ENCODE assay signal across 17 cellular contexts in the genomic region with DNA sequence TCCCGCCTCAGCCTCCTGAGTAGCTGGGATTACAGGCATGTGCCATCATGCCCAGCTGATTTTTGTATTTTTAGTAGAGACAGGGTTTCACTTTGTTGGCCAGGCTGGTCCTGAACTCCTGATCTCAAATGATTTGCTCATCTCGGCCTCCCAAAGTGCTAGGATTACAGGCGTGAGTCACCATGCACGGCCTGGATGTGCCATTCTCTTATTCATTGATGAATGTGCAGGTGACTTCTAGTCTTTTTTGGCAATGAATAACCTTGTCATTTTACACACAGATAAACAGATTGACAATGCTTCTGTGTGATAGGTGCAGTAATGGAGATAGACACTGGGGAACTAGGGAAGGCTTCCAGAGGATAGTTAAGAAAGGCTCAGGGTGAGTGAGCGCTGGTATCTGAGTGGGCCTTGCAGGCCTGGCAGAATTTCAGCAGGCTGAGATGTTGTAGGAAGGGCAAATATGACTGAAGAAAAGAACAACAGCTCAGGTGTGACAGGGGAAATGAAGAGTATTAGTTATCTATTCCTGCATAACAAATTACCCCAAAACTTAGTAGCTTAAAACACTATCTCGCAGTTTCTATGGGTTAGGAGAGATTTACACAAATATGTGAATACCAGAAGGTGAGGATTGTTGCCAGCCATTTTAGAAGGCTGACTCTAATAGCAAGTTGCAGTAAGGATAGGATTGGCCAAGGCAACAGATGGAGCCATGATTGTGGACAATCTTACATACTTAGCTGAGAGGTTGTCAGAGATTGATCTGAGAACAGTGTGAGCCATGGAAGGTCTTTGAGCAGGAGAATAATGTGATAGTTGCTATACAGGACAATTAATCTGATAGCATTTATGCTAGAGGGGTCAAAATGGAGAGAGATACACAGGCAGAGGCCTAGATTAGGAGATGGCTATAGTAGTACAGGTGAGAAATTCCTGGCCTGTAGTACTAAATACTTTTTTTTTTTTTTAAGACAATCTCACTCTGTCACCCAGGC. TPM values are rescaled to one million over a fixed set of nuclear protein-coding genes. Genes with fewer than 3 reads are reported as not detected.
DNase-seq lines count a peak whose midpoint lies in the region; ATAC-seq and TF ChIP-seq lines count a peak whose summit lies in the region.
"Had no signal": no experiment of that assay in that cellular context is flagged by ENCODE, and none has a peak within 500 bp of the region (broad histone marks: within the 10 kb centered on the region; RNA-seq: fewer than 3 reads in every experiment).

No MANE protein-coding gene starts in this region.

- H2BK120ac ChIP-seq in mesenchymal stem cell (ENCODE audit: low read depth, low read length) = no peak overlapping the region

- H3K4me1 ChIP-seq in CD4-positive, CD25-positive, alpha-beta regulatory T cell (ENCODE audit: control insufficient read depth, insufficient read depth, low read length, poor library complexity, severe bottlenecking) = peaks cover 32% of the 10 kb centered on the region
- H3K4me1 ChIP-seq in CD8-positive, alpha-beta memory T cell (ENCODE audit: insufficient read depth, low read length) = peaks cover 46% of the 10 kb centered on the region
- peaks cover 31% of the 10 kb centered on the region for H3K4me1 ChIP-seq in mesenchymal stem cell (ENCODE audit: control insufficient read depth, insufficient read depth, low read depth, low read length)
- peaks cover 3 to 31% (median 18%) of the 10 kb centered on the region in 4 donors for H3K4me1 ChIP-seq in transverse colon

- H2BK5ac ChIP-seq in mesenchymal stem cell (ENCODE audit: low read depth, low read length, poor library complexity, severe bottlenecking) = no peak overlapping the region

- no peak overlapping the region for H3K9ac ChIP-seq in mesenchymal stem cell (ENCODE audit: low read length)
- H3K9ac ChIP-seq: BLaER1 had no signal

- H4K8ac ChIP-seq in mesenchymal stem cell (ENCODE audit: low read length) = no peak overlapping the region

- H2AFZ ChIP-seq in mesenchymal stem cell (ENCODE audit: low read depth, low read length) = no peak overlapping the region
- H2AFZ ChIP-seq: GM23338 had no signal

- no peaks in the 10 kb centered on the region for H3K27me3 Mint-ChIP-seq in CD4-positive, CD25-positive, alpha-beta regulatory T cell
- H3K27me3 Mint-ChIP-seq in CD8-positive, alpha-beta memory T cell = no peaks in the 10 kb centered on the region
- H3K27me3 Mint-ChIP-seq in activated T-helper 17 cell treated with anti-CD3 and anti-CD28 coated beads, Interleukin-2, amount 50 U/mL, for 72 hours = no peaks in the 10 kb centered on the region

- in situ Hi-C loops in transverse colon (cut with MboI; ENCODE audit: low pct_ligation_motif_present in 1 of 4, low pct_unique_long_range_greater_than_20kb in 1 of 4, low sequenced_read_pairs in 3 of 4) = no loop called here

- no peaks in the 10 kb centered on the region for H3K9me3 ChIP-seq in CD4-positive, CD25-positive, alpha-beta regulatory T cell (ENCODE audit: control insufficient read depth in 2 of 2, low read length in 2 of 2)
- H3K9me3 ChIP-seq in CD8-positive, alpha-beta memory T cell (ENCODE audit: low read length) = no peaks in the 10 kb centered on the region
- no peaks in the 10 kb centered on the region for H3K9me3 ChIP-seq in mesenchymal stem cell (ENCODE audit: control insufficient read depth, low read length)
- H3K9me3 ChIP-seq in transverse colon = no peaks in the 10 kb centered on the region
- H3K9me3 ChIP-seq: BLaER1 had no signal

- H3K14ac ChIP-seq in mesenchymal stem cell (ENCODE audit: low read length in 2 of 2) = no peak overlapping the region

- no peaks in the 10 kb centered on the region for H3K9me3 Mint-ChIP-seq in CD4-positive, CD25-positive, alpha-beta regulatory T cell
- no peaks in the 10 kb centered on the region for H3K9me3 Mint-ChIP-seq in CD8-positive, alpha-beta memory T cell
- no peaks in the 10 kb centered on the region for H3K9me3 Mint-ChIP-seq in activated T-helper 17 cell treated with anti-CD3 and anti-CD28 coated beads, Interleukin-2, amount 50 U/mL, for 72 hours
- H3K9me3 Mint-ChIP-seq: GM23338 had no signal

- POLR2A ChIA-PET in CD8-positive, alpha-beta memory T cell (lab: Charles Lee) = interaction anchor here (1.6 kb wide), 1 partner anchor 17 kb away, joined by 5 read pairs; no protein-coding TSS in a partner anchor

- intact Hi-C loops in transverse colon (cut with DNase I; ENCODE audit: low total_unique reads) = no loop called here

- no peaks in the 10 kb centered on the region for H3K27me3 ChIP-seq in CD4-positive, CD25-positive, alpha-beta regulatory T cell (ENCODE audit: control insufficient read depth, insufficient read depth, low read length)
- H3K27me3 ChIP-seq in CD8-positive, alpha-beta memory T cell (ENCODE audit: insufficient read depth, low read length, poor library complexity, severe bottlenecking) = no peaks in the 10 kb centered on the region
- H3K27me3 ChIP-seq in mesenchymal stem cell (ENCODE audit: control insufficient read depth in 1 of 2, insufficient read depth in 1 of 2, low read length in 2 of 2) = no peaks in the 10 kb centered on the region
- H3K27me3 ChIP-seq in transverse colon = no peaks in the 10 kb centered on the region
- H3K27me3 ChIP-seq: BLaER1 had no signal

- H3K27ac Mint-ChIP-seq in CD4-positive, CD25-positive, alpha-beta regulatory T cell = peak overlapping the region; percentile 18 to 93 (median 44)
- H3K27ac Mint-ChIP-seq in CD8-positive, alpha-beta memory T cell = peak overlapping the region in 7 of 8 donors; percentile 15 to 76 (median 51)
- peak overlapping the region; percentile 48 for H3K27ac Mint-ChIP-seq in activated T-helper 17 cell treated with anti-CD3 and anti-CD28 coated beads, Interleukin-2, amount 50 U/mL, for 72 hours
- H3K27ac Mint-ChIP-seq: GM23338 had no signal

- TF ChIP-seq POLR2A in transverse colon (IDR thresholded peaks at IDR 0.05) = no peak

- H2BK15ac ChIP-seq in mesenchymal stem cell (ENCODE audit: low read depth, poor library complexity, severe bottlenecking) = peak overlapping the region; percentile 30

- CTCF ChIA-PET in CD8-positive, alpha-beta memory T cell (lab: Charles Lee) = interaction anchor here (0.8 kb wide), 1 partner anchor 71 kb away, joined by 3 read pairs; no protein-coding TSS in a partner anchor

- H3K23ac ChIP-seq in mesenchymal stem cell (ENCODE audit: low read length in 2 of 2) = no peak overlapping the region

- peaks cover 22% of the 10 kb centered on the region for H3K79me1 ChIP-seq in mesenchymal stem cell (replicated peaks; ENCODE audit: low read length, poor library complexity, severe bottlenecking)

- H3K27ac ChIP-seq in CD4-positive, CD25-positive, alpha-beta regulatory T cell (ENCODE audit: insufficient read depth, low read length, poor library complexity, severe bottlenecking) = no peak overlapping the region
- H3K27ac ChIP-seq in CD8-positive, alpha-beta memory T cell (ENCODE audit: low read depth, low read length) = no peak overlapping the region
- H3K27ac ChIP-seq in mesenchymal stem cell (ENCODE audit: low read length, poor library complexity, severe bottlenecking) = no peak overlapping the region
- H3K27ac ChIP-seq in transverse colon = no peak overlapping the region
- H3K27ac ChIP-seq: BLaER1 had no signal

- TF ChIP-seq EP300 in transverse colon (IDR thresholded peaks at IDR 0.05; ENCODE audit: low read depth) = no peak

- H3K4me3 ChIP-seq in CD4-positive, CD25-positive, alpha-beta regulatory T cell (ENCODE audit: low read depth, low read length) = no peak overlapping the region
- no peak overlapping the region for H3K4me3 ChIP-seq in CD8-positive, alpha-beta memory T cell (ENCODE audit: low read length)
- H3K4me3 ChIP-seq in mesenchymal stem cell (ENCODE audit: insufficient read depth in 1 of 2, low read depth in 1 of 2, low read length in 2 of 2) (no peak overlapping the region), transverse colon (no peak overlapping the region)
- H3K4me3 ChIP-seq: BLaER1, GM23338, lung had no signal

- no peak for DNase-seq in CD4-positive, CD25-positive, alpha-beta regulatory T cell
- DNase-seq in CD8-positive, alpha-beta memory T cell = no peak
- DNase-seq in mesenchymal stem cell (no peak), COR-L47 (lab: John Stamatoyannopoulos, UW) (no peak), NCI-H1048 (lab: John Stamatoyannopoulos, UW) (no peak), transverse colon (no peak)
- DNase-seq: activated gamma-delta T cell; central memory CD4-positive, alpha-beta T cell; DMS79 treated with DMSO at 0.1 percent for 48 hours; foreskin melanocyte; MV-4-11; NCI-H774; stimulated activated naive CD4-positive, alpha-beta T cell treated with Interleukin-2 at 50 U/mL for 16 hours had no signal

- peaks cover 3% of the 10 kb centered on the region for H3K36me3 ChIP-seq in CD4-positive, CD25-positive, alpha-beta regulatory T cell (ENCODE audit: control insufficient read depth, insufficient read depth, low read length)
- H3K36me3 ChIP-seq in CD8-positive, alpha-beta memory T cell (ENCODE audit: insufficient read depth, low read length) = no peaks in the 10 kb centered on the region
- no peaks in the 10 kb centered on the region for H3K36me3 ChIP-seq in mesenchymal stem cell (ENCODE audit: control insufficient read depth in 1 of 2, insufficient read depth in 2 of 2, low read depth in 1 of 2, low read length in 2 of 2)
- no peaks in the 10 kb centered on the region for H3K36me3 ChIP-seq in transverse colon

- no peak overlapping the region for H4K91ac ChIP-seq in mesenchymal stem cell (ENCODE audit: low read length)

- peak overlapping the region in 1 of 2 experiments; percentile 57 for H2BK12ac ChIP-seq in mesenchymal stem cell (ENCODE audit: low read length in 2 of 2)

- H3K4me2 ChIP-seq in mesenchymal stem cell (ENCODE audit: low read length, poor library complexity, severe bottlenecking) = no peak overlapping the region
- H3K4me2 ChIP-seq: BLaER1, GM23338 had no signal

- peaks cover 13% of the 10 kb centered on the region for H3K36me3 Mint-ChIP-seq in CD4-positive, CD25-positive, alpha-beta regulatory T cell
- peaks cover 5 to 10% (median 8%) of the 10 kb centered on the region in 3 donors for H3K36me3 Mint-ChIP-seq in CD8-positive, alpha-beta memory T cell
- H3K36me3 Mint-ChIP-seq in activated T-helper 17 cell treated with anti-CD3 and anti-CD28 coated beads, Interleukin-2, amount 50 U/mL, for 72 hours (ENCODE audit: low read depth) = no peaks in the 10 kb centered on the region

- no peak overlapping the region for H3K18ac ChIP-seq in mesenchymal stem cell (ENCODE audit: low read depth in 1 of 2, low read length in 2 of 2)

- H3K4ac ChIP-seq in mesenchymal stem cell (ENCODE audit: low read depth in 1 of 2, low read length in 2 of 2) = no peak overlapping the region

- WGBS in mesenchymal stem cell = 95% methylated on average over 6 of the region's 6 CpGs
- WGBS in transverse colon (ENCODE audit: low coverage in 1 of 2), 2 donors = 92 to 100% methylated on average over 4 to 6 of the region's 6 CpGs

- H3K4me1 Mint-ChIP-seq in CD4-positive, CD25-positive, alpha-beta regulatory T cell = peaks cover 7 to 67% (median 49%) of the 10 kb centered on the region in 4 donors
- peaks cover 55 to 75% (median 74%) of the 10 kb centered on the region in 3 donors for H3K4me1 Mint-ChIP-seq in CD8-positive, alpha-beta memory T cell
- peaks cover 44% of the 10 kb centered on the region for H3K4me1 Mint-ChIP-seq in activated T-helper 17 cell treated with anti-CD3 and anti-CD28 coated beads, Interleukin-2, amount 50 U/mL, for 72 hours

- TF ChIP-seq CTCF in transverse colon (IDR thresholded peaks at IDR 0.05) = no peak

- H3K4me3 Mint-ChIP-seq in CD4-positive, CD25-positive, alpha-beta regulatory T cell = peak overlapping the region in 2 of 4 donors; percentile 0 to 87
- peak overlapping the region in 1 of 7 donors; percentile 60 for H3K4me3 Mint-ChIP-seq in CD8-positive, alpha-beta memory T cell
- H3K4me3 Mint-ChIP-seq in activated T-helper 17 cell treated with anti-CD3 and anti-CD28 coated beads, Interleukin-2, amount 50 U/mL, for 72 hours = no peak overlapping the region
- H3K4me3 Mint-ChIP-seq: GM23338 had no signal

- H2AK5ac ChIP-seq in mesenchymal stem cell (ENCODE audit: low read length, severe bottlenecking) = no peak overlapping the region

- no peak for ATAC-seq in CD4-positive, CD25-positive, alpha-beta regulatory T cell (ENCODE audit: low read depth in 2 of 2)
- ATAC-seq in activated T-helper 17 cell treated with anti-CD3 and anti-CD28 coated beads, Interleukin-2, amount 50 U/mL, for 72 hours (replicated peaks) = no peak
- ATAC-seq: GM23338 had no signal

RNA-seq across cellular contexts. Expression of gene PPARD, which starts 23.5 kb away (rescaled TPM):
- 37.3 TPM for total RNA-seq in CD4-positive, CD25-positive, alpha-beta regulatory T cell
- 1 to 10 TPM; 3.8 to 6.6 (median 5.1) TPM for polyA plus RNA-seq in CD4-positive, CD25-positive, alpha-beta regulatory T cell
- total RNA-seq in CD8-positive, alpha-beta memory T cell = 10 to 100 TPM; 14.8 to 16.2 TPM
- 7.7 TPM for polyA plus RNA-seq in CD8-positive, alpha-beta memory T cell
- 10 to 100 TPM; 21.0 to 27.9 TPM for total RNA-seq in activated T-helper 17 cell treated with anti-CD3 and anti-CD28 coated beads, Interleukin-2, amount 50 U/mL, for 72 hours
- polyA plus RNA-seq in mesenchymal stem cell (2013, experiment 1 of 2) = 25.3 TPM
- 24.6 TPM for polyA plus RNA-seq in mesenchymal stem cell (2013, experiment 2 of 2)
- total RNA-seq in transverse colon = 100 to 1,000 TPM in 1 of 4 donors, 10 to 100 TPM in 3; 19.8 to 110 (median 29.3) TPM
